ENCODE assay signal across 24 cellular contexts in the genomic region with DNA sequence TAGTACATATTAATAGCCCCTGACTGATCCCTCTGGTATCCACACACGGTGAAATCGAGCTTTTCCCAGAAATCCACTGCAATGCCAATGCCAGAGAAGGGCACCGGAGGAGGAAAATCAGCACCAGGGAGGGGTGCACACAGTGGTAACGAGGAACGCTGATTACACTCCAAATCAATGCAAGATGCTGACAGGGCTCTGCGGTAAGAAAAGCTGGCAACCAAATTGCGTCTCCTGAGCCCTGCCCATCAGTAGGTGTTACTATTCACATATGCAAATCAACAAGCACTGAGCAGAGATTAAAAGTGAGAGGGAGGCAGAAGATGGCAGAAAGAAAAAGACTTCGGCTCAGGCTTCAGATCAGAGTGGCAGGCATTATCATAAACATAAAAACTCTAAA.
"Had no signal": no experiment of that assay in that cellular context is flagged by ENCODE, and none has a peak within 500 bp of the region (broad histone marks: within the 10 kb centered on the region; RNA-seq: fewer than 3 reads in every experiment).

No MANE protein-coding gene starts in this region.

- ATAC-seq: activated CD8-positive, alpha-beta memory T cell treated with anti-CD3 and anti-CD28 coated beads, Interleukin-2, amount 10 ng/mL, durations not matched to agents 7 days and 5 days; activated T-helper 17 cell treated with anti-CD3 and anti-CD28 coated beads, Interleukin-2, amount 50 U/mL, for 72 hours; body of pancreas; foreskin keratinocyte; left lobe of liver; right lobe of liver; stimulated activated effector memory CD8-positive, alpha-beta T cell treated with anti-CD3 and anti-CD28 coated beads, Interleukin-12 subunit alpha, Interleukin-12 subunit beta, amount 100 ng/mL, for 72 hours had no signal

- H3K27ac ChIP-seq: body of pancreas, epithelial cell of prostate, foreskin keratinocyte, prostate gland, right lobe of liver, testis, WERI-Rb-1 had no signal

- H3K36me3 ChIP-seq: prostate gland, right lobe of liver, WERI-Rb-1 had no signal

- H3K27me3 Mint-ChIP-seq: type B pancreatic cell had no signal

- H3K4me3 ChIP-seq: body of pancreas, prostate gland, right lobe of liver, testis had no signal

- H3K9me3 ChIP-seq: body of pancreas, prostate gland, right lobe of liver, testis had no signal

- H3K4me3 Mint-ChIP-seq: activated CD4-positive, alpha-beta memory T cell treated with anti-CD3 and anti-CD28 coated beads, Interleukin-2, amount 10 ng/mL, durations not matched to agents 7 days and 5 days; activated CD8-positive, alpha-beta memory T cell treated with anti-CD3 and anti-CD28 coated beads, Interleukin-2, amount 10 ng/mL, durations not matched to agents 7 days and 5 days; activated naive CD8-positive, alpha-beta T cell treated with anti-CD3 and anti-CD28 coated beads, Interleukin-2, amount 10 ng/mL, durations not matched to agents 7 days and 5 days; activated T-helper 17 cell treated with anti-CD3 and anti-CD28 coated beads, Interleukin-2, amount 50 U/mL, for 72 hours; neural crest cell; stimulated activated effector memory CD8-positive, alpha-beta T cell treated with anti-CD3 and anti-CD28 coated beads, Interleukin-12 subunit alpha, Interleukin-12 subunit beta, amount 100 ng/mL, for 72 hours; type B pancreatic cell had no signal

- DNase-seq: activated CD4-positive, alpha-beta memory T cell treated with anti-CD3 and anti-CD28 coated beads, Interleukin-2, amount 10 ng/mL, durations not matched to agents 7 days and 5 days; activated CD4-positive, alpha-beta T cell treated with anti-CD3 and anti-CD28 coated beads for 4 hours; activated CD8-positive, alpha-beta memory T cell treated with anti-CD3 and anti-CD28 coated beads, Interleukin-2, amount 10 ng/mL, durations not matched to agents 7 days and 5 days; activated naive CD4-positive, alpha-beta T cell; activated naive CD8-positive, alpha-beta T cell treated with anti-CD3 and anti-CD28 coated beads, Interleukin-2, amount 10 ng/mL, durations not matched to agents 7 days and 5 days; activated T-cell treated with anti-CD3 and anti-CD28 coated beads, Interleukin-2, amount 50 U/mL, for 1 hour; amygdala; body of pancreas; foreskin keratinocyte; glutamatergic neuron; midbrain; right lobe of liver; stimulated activated CD4-positive, alpha-beta T cell treated with anti-CD3 and anti-CD28 coated beads, Interleukin-4, amount 100 ng/mL, for 24 hours; SW 1271; T-helper 2 cell; testis; WERI-Rb-1 had no signal

- H3K27me3 ChIP-seq: body of pancreas, right lobe of liver, testis had no signal

- H3K4me1 Mint-ChIP-seq: activated CD4-positive, alpha-beta memory T cell treated with anti-CD3 and anti-CD28 coated beads, Interleukin-2, amount 10 ng/mL, durations not matched to agents 7 days and 5 days; activated CD8-positive, alpha-beta memory T cell treated with anti-CD3 and anti-CD28 coated beads, Interleukin-2, amount 10 ng/mL, durations not matched to agents 7 days and 5 days; activated naive CD8-positive, alpha-beta T cell treated with anti-CD3 and anti-CD28 coated beads, Interleukin-2, amount 10 ng/mL, durations not matched to agents 7 days and 5 days; stimulated activated effector memory CD8-positive, alpha-beta T cell treated with anti-CD3 and anti-CD28 coated beads, Interleukin-12 subunit alpha, Interleukin-12 subunit beta, amount 100 ng/mL, for 72 hours had no signal

- H3K27ac Mint-ChIP-seq: activated CD4-positive, alpha-beta memory T cell treated with anti-CD3 and anti-CD28 coated beads, Interleukin-2, amount 10 ng/mL, durations not matched to agents 7 days and 5 days; activated CD8-positive, alpha-beta memory T cell treated with anti-CD3 and anti-CD28 coated beads, Interleukin-2, amount 10 ng/mL, durations not matched to agents 7 days and 5 days; activated naive CD8-positive, alpha-beta T cell treated with anti-CD3 and anti-CD28 coated beads, Interleukin-2, amount 10 ng/mL, durations not matched to agents 7 days and 5 days; activated T-helper 17 cell treated with anti-CD3 and anti-CD28 coated beads, Interleukin-2, amount 50 U/mL, for 72 hours; stimulated activated effector memory CD8-positive, alpha-beta T cell treated with anti-CD3 and anti-CD28 coated beads, Interleukin-12 subunit alpha, Interleukin-12 subunit beta, amount 100 ng/mL, for 72 hours; type B pancreatic cell had no signal

- H3K36me3 Mint-ChIP-seq: activated CD8-positive, alpha-beta memory T cell treated with anti-CD3 and anti-CD28 coated beads, Interleukin-2, amount 10 ng/mL, durations not matched to agents 7 days and 5 days; stimulated activated effector memory CD8-positive, alpha-beta T cell treated with anti-CD3 and anti-CD28 coated beads, Interleukin-12 subunit alpha, Interleukin-12 subunit beta, amount 100 ng/mL, for 72 hours; type B pancreatic cell had no signal

- H3K4me1 ChIP-seq: body of pancreas, foreskin keratinocyte, prostate gland, right lobe of liver, testis had no signal
